ENCODE assay signal across 35 cellular contexts in the genomic region with DNA sequence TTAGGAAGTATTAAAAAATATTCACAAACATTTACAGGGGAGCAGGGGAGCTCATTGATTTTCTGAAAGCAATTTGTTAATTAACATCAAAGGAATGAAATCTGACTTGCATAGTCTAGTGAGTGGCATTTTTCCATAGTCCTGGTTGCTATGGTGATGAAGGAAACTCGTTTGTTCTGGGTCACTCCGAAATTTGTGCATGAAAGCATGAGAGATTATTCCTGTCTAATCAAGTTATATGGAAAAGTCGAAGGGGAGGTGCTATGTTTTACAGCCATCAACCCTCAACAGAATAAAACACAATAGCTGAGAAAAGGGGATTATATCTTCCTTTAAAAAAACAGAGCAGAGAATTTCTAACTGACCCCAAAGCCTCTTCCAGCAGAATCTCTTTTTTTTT.
"Had no signal": no experiment of that assay in that cellular context is flagged by ENCODE, and none has a peak within 500 bp of the region (broad histone marks: within the 10 kb centered on the region; RNA-seq: fewer than 3 reads in every experiment).

No MANE protein-coding gene starts in this region.

- H3K27ac ChIP-seq: adrenal gland, body of pancreas, brain microvascular endothelial cell, breast epithelium, VCaP had no signal

- H3K36me3 Mint-ChIP-seq: activated CD4-positive, alpha-beta memory T cell treated with anti-CD3 and anti-CD28 coated beads for 36 hours; activated naive CD4-positive, alpha-beta T cell treated with anti-CD3 and anti-CD28 coated beads, Interleukin-2, amount 50 U/mL, for 72 hours; activated naive CD8-positive, alpha-beta T cell treated with anti-CD3 and anti-CD28 coated beads for 36 hours had no signal

- H3K9me3 Mint-ChIP-seq: activated naive CD4-positive, alpha-beta T cell treated with anti-CD3 and anti-CD28 coated beads for 36 hours had no signal

- H3K27me3 ChIP-seq: adrenal gland, body of pancreas, brain microvascular endothelial cell, breast epithelium had no signal

- H3K4me3 ChIP-seq: adrenal gland, body of pancreas, breast epithelium had no signal

- H3K4me1 ChIP-seq: adrenal gland, body of pancreas, breast epithelium had no signal

- H3K27me3 Mint-ChIP-seq: activated B cell treated with CpG ODN at 0.5 μM for 24 hours; activated CD4-positive, alpha-beta memory T cell treated with anti-CD3 and anti-CD28 coated beads for 36 hours; activated CD4-positive, alpha-beta T cell treated with anti-CD3 and anti-CD28 coated beads, Interleukin-2, amount 10 ng/mL, durations not matched to agents 24 days and 14 days; activated CD8-positive, alpha-beta T cell treated with anti-CD3 and anti-CD28 coated beads for 36 hours; activated naive CD8-positive, alpha-beta T cell treated with anti-CD3 and anti-CD28 coated beads for 36 hours; activated T-helper 17 cell treated with anti-CD3 and anti-CD28 coated beads, Interleukin-2, amount 50 U/mL, for 72 hours had no signal

- H3K4me3 Mint-ChIP-seq: activated B cell treated with CpG ODN at 0.5 μM for 24 hours; activated CD4-positive, alpha-beta memory T cell treated with anti-CD3 and anti-CD28 coated beads for 36 hours; activated CD4-positive, alpha-beta T cell treated with anti-CD3 and anti-CD28 coated beads, Interleukin-2, amount 10 ng/mL, durations not matched to agents 24 days and 14 days; activated CD8-positive, alpha-beta T cell treated with anti-CD3 and anti-CD28 coated beads for 36 hours; activated naive CD4-positive, alpha-beta T cell treated with anti-CD3 and anti-CD28 coated beads for 36 hours; activated naive CD8-positive, alpha-beta T cell treated with anti-CD3 and anti-CD28 coated beads for 36 hours; activated T-cell treated with anti-CD3 and anti-CD28 coated beads, Interleukin-2, amount 50 U/mL, for 4 hours; activated T-cell treated with anti-CD3 and anti-CD28 coated beads, Interleukin-2, amount 50 U/mL, for 72 hours; activated T-helper 1 cell treated with anti-CD3 and anti-CD28 coated beads, Interleukin-12 subunit alpha, Interleukin-12 subunit beta, Interleukin-2, Interleukin-4 antibody, amounts not matched to agents 30 ng/mL and 10 ng/mL and 1 ng/mL, durations not matched to agents 14 hours and 24 hours and 36 hours; activated T-helper 17 cell treated with anti-CD3 and anti-CD28 coated beads, Interleukin-2, amount 50 U/mL, for 72 hours; T-helper 1 cell treated with Interleukin-12 subunit alpha and Interleukin-12 subunit beta and Interleukin-4 antibody, amounts not matched to agents 30 μg/mL and 1 μg/mL, for 36 hours; T-helper 2 cell treated with Interferon-gamma antibody and Interleukin-4, amounts not matched to agents 5 μg/mL and 100 μg/mL, for 36 hours had no signal

- H3K9me3 ChIP-seq: adrenal gland, body of pancreas, breast epithelium had no signal

- H3K27ac Mint-ChIP-seq: activated B cell treated with CpG ODN at 0.5 μM for 24 hours; activated CD4-positive, alpha-beta memory T cell treated with anti-CD3 and anti-CD28 coated beads for 36 hours; activated CD4-positive, alpha-beta T cell treated with anti-CD3 and anti-CD28 coated beads, Interleukin-2, amount 10 ng/mL, durations not matched to agents 24 days and 14 days; activated CD8-positive, alpha-beta T cell treated with anti-CD3 and anti-CD28 coated beads for 36 hours; activated naive CD4-positive, alpha-beta T cell treated with anti-CD3 and anti-CD28 coated beads for 36 hours; activated naive CD4-positive, alpha-beta T cell treated with anti-CD3 and anti-CD28 coated beads, Interleukin-2, amount 50 U/mL, for 72 hours; activated naive CD8-positive, alpha-beta T cell treated with anti-CD3 and anti-CD28 coated beads for 36 hours; activated T-cell treated with anti-CD3 and anti-CD28 coated beads, Interleukin-2, amount 50 U/mL, for 72 hours; activated T-helper 1 cell treated with anti-CD3 and anti-CD28 coated beads, Interleukin-12 subunit alpha, Interleukin-12 subunit beta, Interleukin-2, Interleukin-4 antibody, amounts not matched to agents 30 ng/mL and 10 ng/mL and 1 ng/mL, durations not matched to agents 14 hours and 24 hours and 36 hours; activated T-helper 17 cell treated with anti-CD3 and anti-CD28 coated beads, Interleukin-2, amount 50 U/mL, for 72 hours; T-helper 1 cell treated with Interleukin-12 subunit alpha and Interleukin-12 subunit beta and Interleukin-4 antibody, amounts not matched to agents 30 μg/mL and 1 μg/mL, for 36 hours; T-helper 2 cell treated with Interferon-gamma antibody and Interleukin-4, amounts not matched to agents 5 μg/mL and 100 μg/mL, for 36 hours had no signal

- H3K4me1 Mint-ChIP-seq: activated B cell treated with CpG ODN at 0.5 μM for 24 hours; activated CD4-positive, alpha-beta T cell treated with anti-CD3 and anti-CD28 coated beads, Interleukin-2, amount 10 ng/mL, durations not matched to agents 24 days and 14 days; activated naive CD8-positive, alpha-beta T cell treated with anti-CD3 and anti-CD28 coated beads for 36 hours; activated T-helper 17 cell treated with anti-CD3 and anti-CD28 coated beads, Interleukin-2, amount 50 U/mL, for 72 hours had no signal

- ATAC-seq: activated CD8-positive, alpha-beta T cell treated with anti-CD3 and anti-CD28 coated beads for 36 hours; activated naive CD4-positive, alpha-beta T cell treated with anti-CD3 and anti-CD28 coated beads, Interleukin-2, amount 50 U/mL, for 72 hours; activated T-cell treated with anti-CD3 and anti-CD28 coated beads, Interleukin-2, amount 50 U/mL, for 4 hours; activated T-cell treated with anti-CD3 and anti-CD28 coated beads, Interleukin-2, amount 50 U/mL, for 72 hours; activated T-helper 17 cell treated with anti-CD3 and anti-CD28 coated beads, Interleukin-2, amount 50 U/mL, for 72 hours; body of pancreas had no signal

- DNase-seq: activated B cell treated with CpG ODN at 0.5 μM for 24 hours; activated CD4-positive, alpha-beta memory T cell treated with anti-CD3 and anti-CD28 coated beads for 36 hours; activated CD4-positive, alpha-beta T cell treated with anti-CD3 and anti-CD28 coated beads for 4 hours; activated CD4-positive, alpha-beta T cell treated with anti-CD3 and anti-CD28 coated beads, Interleukin-2, amount 10 ng/mL, durations not matched to agents 24 days and 14 days; activated CD4-positive, alpha-beta T cell treated with anti-CD3 and anti-CD28 coated beads, Interleukin-2, amount 50 U/mL, for 1 hour; activated CD4-positive, alpha-beta T cell treated with anti-CD3 and anti-CD28 coated beads, Interleukin-2, amount 50 U/mL, for 4 hours; activated CD4-positive, CD25-positive, alpha-beta regulatory T cell treated with anti-CD3 and anti-CD28 coated beads, Interleukin-2, amount 50 U/mL, for 72 hours; activated CD8-positive, alpha-beta memory T cell treated with anti-CD3 and anti-CD28 coated beads, Interleukin-2, amount 50 U/mL, for 4 hours; activated CD8-positive, alpha-beta T cell treated with anti-CD3 and anti-CD28 coated beads for 36 hours; activated effector memory CD4-positive, alpha-beta T cell treated with anti-CD3 and anti-CD28 coated beads, Interleukin-2, amount 50 U/mL, for 16 hours; activated gamma-delta T cell treated with Interleukin-2 at 50 U/mL for 16 hours; activated naive CD4-positive, alpha-beta T cell; activated naive CD4-positive, alpha-beta T cell treated with anti-CD3 and anti-CD28 coated beads for 36 hours; activated naive CD4-positive, alpha-beta T cell treated with anti-CD3 and anti-CD28 coated beads, Interleukin-2, amount 50 U/mL, for 16 hours; activated naive CD8-positive, alpha-beta T cell treated with anti-CD3 and anti-CD28 coated beads for 36 hours; activated T-cell treated with anti-CD3 and anti-CD28 coated beads for 4 hours; activated T-cell treated with anti-CD3 and anti-CD28 coated beads, Interleukin-2, amount 50 U/mL, for 1 hour; activated T-cell treated with anti-CD3 and anti-CD28 coated beads, Interleukin-2, amount 50 U/mL, for 4 hours; activated T-cell treated with anti-CD3 and anti-CD28 coated beads, Interleukin-2, amount 50 U/mL, for 72 hours; adrenal gland; amniotic stem cell; aorta; body of pancreas; brain microvascular endothelial cell; central memory CD4-positive, alpha-beta T cell; T-helper 1 cell; T-helper 2 cell; T-helper 9 cell had no signal

- H3K36me3 ChIP-seq: adrenal gland, brain microvascular endothelial cell, breast epithelium had no signal
